In the genomic region with DNA sequence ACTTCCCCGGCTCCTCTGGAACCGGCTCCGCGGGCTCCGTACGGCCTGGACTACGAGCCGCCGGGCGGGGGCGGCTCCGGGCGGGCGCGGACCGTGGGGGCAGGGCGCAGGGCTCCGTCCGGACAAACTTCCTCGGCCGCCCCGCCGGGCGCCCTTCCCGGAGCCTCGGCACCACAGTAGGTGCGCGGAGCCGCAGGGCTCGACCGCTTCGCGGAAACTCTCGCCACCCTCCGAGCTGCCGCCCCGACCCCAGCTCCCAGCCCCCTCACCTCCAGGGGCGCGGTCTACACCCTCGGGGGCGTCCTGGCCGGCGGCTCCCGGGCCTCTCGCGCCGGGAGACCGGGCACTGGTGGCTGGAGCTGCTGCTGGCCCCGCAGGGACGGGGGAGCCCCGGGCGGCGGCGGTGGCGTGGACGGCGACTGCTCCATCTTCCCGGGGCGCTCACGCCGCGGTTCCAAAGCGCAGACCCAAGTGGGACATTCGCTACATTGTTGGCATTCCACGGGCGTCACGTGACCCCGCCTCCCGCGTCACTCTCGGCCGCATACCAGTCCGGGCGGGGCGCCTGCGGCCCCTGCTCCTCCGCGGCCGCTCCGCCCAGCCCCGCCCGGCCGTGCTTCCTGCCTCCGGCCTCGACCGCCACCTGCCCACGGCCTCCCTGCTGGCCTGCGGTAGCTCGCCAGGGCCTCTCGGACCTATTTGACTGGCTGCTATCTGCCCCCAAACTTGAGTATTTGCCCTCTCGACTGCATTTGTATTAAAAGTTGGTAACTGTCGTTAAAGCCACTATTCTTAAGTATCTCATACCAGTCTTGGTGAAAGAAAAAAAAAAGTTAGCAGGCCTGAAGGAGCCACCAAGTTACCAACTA, we compare ENCODE assay signal across 8 cellular contexts. TPM values are rescaled to one million over a fixed set of nuclear protein-coding genes. Genes with fewer than 3 reads are reported as not detected.
A peak's percentile ranks its signal among the peaks of the same experiment; 100 is the strongest.
DNase-seq lines count a peak whose midpoint lies in the region; ATAC-seq and TF ChIP-seq lines count a peak whose summit lies in the region.

A gene (minus strand): TSS at position 510 of the 869 bp plus-strand sequence. CDS start 15,560 bp downstream, outside the sequence.

- H3K4me1 Mint-ChIP-seq in CD4-positive, alpha-beta T cell (ENCODE audit: low read depth) = no peaks in the 10 kb centered on the region
- H3K4me1 Mint-ChIP-seq in natural killer cell = peaks cover 14 to 26% of the 10 kb centered on the region in 2 donors

- no peak within 1 kb of the TSS for H3K27ac ChIP-seq in CD4-positive, alpha-beta T cell (ENCODE audit: low read depth, low read length)
- peak within 1 kb of the TSS; percentile 87 to 100 (median 95) for H3K27ac ChIP-seq in Peyer's patch
- H3K27ac ChIP-seq in stomach smooth muscle (ENCODE audit: low read length) = peak within 1 kb of the TSS; percentile 95

- no peaks in the 10 kb centered on the region for H3K36me3 Mint-ChIP-seq in CD4-positive, alpha-beta T cell (ENCODE audit: low read depth)
- no peaks in the 10 kb centered on the region for H3K36me3 Mint-ChIP-seq in natural killer cell

- intact Hi-C loops in CD4-positive, alpha-beta T cell (cut with DNase I, micrococcal nuclease) = no loop called here
- intact Hi-C loops in natural killer cell (cut with micrococcal nuclease) = loop anchor here (1.0 kb wide), 1 partner anchor 14 kb away; no protein-coding TSS in a partner anchor

- H3K4me3 ChIP-seq in Peyer's patch (peak within 1 kb of the TSS; percentile 69 to 95 (median 89)), fibroblast of villous mesenchyme (ENCODE audit: low read depth, low read length) (peak within 1 kb of the TSS; percentile 85), stomach smooth muscle (ENCODE audit: low read length in 2 of 2) (peak within 1 kb of the TSS; percentile 73 to 82)

- H3K4me1 ChIP-seq in Peyer's patch = peaks cover 0 to 12% (median 5%) of the 10 kb centered on the region in 4 donors
- peaks cover 12% of the 10 kb centered on the region for H3K4me1 ChIP-seq in stomach smooth muscle (ENCODE audit: control insufficient read depth, insufficient read depth, low read length)

- no peaks in the 10 kb centered on the region for H3K9me3 Mint-ChIP-seq in CD4-positive, alpha-beta T cell
- no peaks in the 10 kb centered on the region for H3K9me3 Mint-ChIP-seq in natural killer cell

- H3K4me3 Mint-ChIP-seq in CD4-positive, alpha-beta T cell = peak within 1 kb of the TSS; percentile 59
- H3K4me3 Mint-ChIP-seq in natural killer cell = peak within 1 kb of the TSS; percentile 86

- peaks cover 20% of the 10 kb centered on the region for H3K27me3 ChIP-seq in CD4-positive, alpha-beta T cell (ENCODE audit: control insufficient read depth, insufficient read depth, low read length)
- no peaks in the 10 kb centered on the region for H3K27me3 ChIP-seq in Peyer's patch
- no peaks in the 10 kb centered on the region for H3K27me3 ChIP-seq in stomach smooth muscle (ENCODE audit: control insufficient read depth in 1 of 2, insufficient read depth in 2 of 2, low read length in 2 of 2)

- peak in 8 of 10 experiments; percentile 24 to 56 (median 37) for DNase-seq in CD4-positive, alpha-beta T cell
- DNase-seq in Peyer's patch (peak; percentile 79 to 95 (median 90)), fibroblast of villous mesenchyme (ENCODE audit: low read depth) (peak; percentile 95), natural killer cell (peak; percentile 89)
- peak; percentile 54 for DNase-seq in activated gamma-delta T cell treated with anti-CD3 and anti-CD28 coated beads, Interleukin-2, amount 50 U/mL, for 16 hours (ENCODE audit: low read depth)

- TF ChIP-seq CTCF in CD4-positive, alpha-beta T cell (IDR thresholded peaks at IDR 0.05) = no peak
- TF ChIP-seq CTCF in Peyer's patch (IDR thresholded peaks at IDR 0.05) (peak in 4 of 6 experiments; percentile 3 to 21 (median 7)), fibroblast of villous mesenchyme (IDR thresholded peaks at IDR 0.05; ENCODE audit: insufficient read depth, low read depth, low read length) (peak; percentile 30), natural killer cell (IDR thresholded peaks at IDR 0.05) (no peak)

- H3K9ac ChIP-seq in stomach smooth muscle (ENCODE audit: low read length in 2 of 2) = peak within 1 kb of the TSS; percentile 83 to 84

- TF ChIP-seq POLR2A in Peyer's patch (IDR thresholded peaks at IDR 0.05) = peak; percentile 35 to 58

- H3K36me3 ChIP-seq in Peyer's patch (no peaks in the 10 kb centered on the region), stomach smooth muscle (ENCODE audit: control insufficient read depth in 2 of 2, insufficient read depth in 2 of 2, low read length in 2 of 2) (no peaks in the 10 kb centered on the region)

- H3K27ac Mint-ChIP-seq in CD4-positive, alpha-beta T cell = no peak within 1 kb of the TSS
- peak within 1 kb of the TSS; percentile 83 to 89 for H3K27ac Mint-ChIP-seq in natural killer cell

- POLR2A ChIA-PET in CD4-positive, alpha-beta T cell (lab: Charles Lee) = interaction anchor here (1.1 kb wide), 1 partner anchor 13 kb away, joined by 6 read pairs; no protein-coding TSS in a partner anchor

- peak; percentile 73 for ATAC-seq in CD4-positive, alpha-beta T cell (ENCODE audit: poor library complexity)
- ATAC-seq in GM19324 (IDR thresholded peaks at IDR 0.05; ENCODE audit: low FRiP score, unreplicated experiment) (peak; percentile 95), HG03439 (IDR thresholded peaks at IDR 0.05; ENCODE audit: unreplicated experiment) (peak; percentile 93), natural killer cell (peak; percentile 87 to 94 (median 90))

- H3K27me3 Mint-ChIP-seq in CD4-positive, alpha-beta T cell = peaks cover 43% of the 10 kb centered on the region
- no peaks in the 10 kb centered on the region for H3K27me3 Mint-ChIP-seq in natural killer cell (ENCODE audit: low read depth in 2 of 2)

- no peaks in the 10 kb centered on the region for H3K9me3 ChIP-seq in CD4-positive, alpha-beta T cell (ENCODE audit: control insufficient read depth, low read length)
- H3K9me3 ChIP-seq in Peyer's patch (no peaks in the 10 kb centered on the region), stomach smooth muscle (ENCODE audit: control insufficient read depth in 2 of 2, low read length in 2 of 2) (no peaks in the 10 kb centered on the region)

- CTCF ChIA-PET in CD4-positive, alpha-beta T cell (lab: Charles Lee) = no interaction called here

RNA-seq across cellular contexts. Expression of the gene that starts here (rescaled TPM):
- 1 to 10 TPM; 6.2 to 6.5 TPM for total RNA-seq in CD4-positive, alpha-beta T cell
- total RNA-seq in Peyer's patch (1 to 10 TPM; 3.7 to 9.9 (median 6.5) TPM), fibroblast of villous mesenchyme (20.9 and 32.0 TPM in 2 replicates), natural killer cell (10 to 100 TPM; 28.8 to 34.8 (median 29.0) TPM)

Comparison
In these comparisons a context has a peak if more than half of its experiments do, and no peak if none do; other contexts are left out.
1. DNase-seq: peak in every context shown above with its lines; median percentile 95 in fibroblast of villous mesenchyme; 90 in Peyer's patch; 89 in natural killer cell; 54 in activated gamma-delta T cell treated with anti-CD3 and anti-CD28 coated beads, Interleukin-2, amount 50 U/mL, for 16 hours; 37 in CD4-positive, alpha-beta T cell.
2. CTCF ChIP-seq: peak in Peyer's patch (4 of 6) and fibroblast of villous mesenchyme (single experiment); none in CD4-positive, alpha-beta T cell (single experiment) and natural killer cell (single experiment).
3. Peak in every context shown above with its lines, with median percentiles within 50 percentile points of each other: ATAC-seq and H3K4me3 ChIP-seq.